19 cellular contexts compared by ENCODE assay signal in genomic region chr11:61895046-61895717, GRCh38. TPM values are rescaled to one million over a fixed set of nuclear protein-coding genes. Genes with fewer than 3 reads are reported as not detected.
"Had no signal": no experiment of that assay in that cellular context is flagged by ENCODE, and none has a peak within 500 bp of the region (broad histone marks: within the 10 kb centered on the region; RNA-seq: fewer than 3 reads in every experiment).

No MANE protein-coding gene starts in this region.

- H3K4me3 Mint-ChIP-seq: activated naive CD4-positive, alpha-beta T cell treated with anti-CD3 and anti-CD28 coated beads, Interleukin-2, amount 50 U/mL, for 24 hours; immature natural killer cell; naive thymus-derived CD8-positive, alpha-beta T cell; stimulated activated naive B cell treated with anti-CD40 and anti-IgM and Interleukin-4, amounts not matched to agents 10 μg/mL and 1 μg/mL and 100 μg/mL, for 72 hours; type B pancreatic cell had no signal

- ATAC-seq: esophagus mucosa; lower lobe of right lung; naive thymus-derived CD8-positive, alpha-beta T cell; right cardiac atrium; stimulated activated naive B cell treated with anti-CD40 and anti-IgM and Interleukin-4, amounts not matched to agents 10 μg/mL and 1 μg/mL and 100 μg/mL, for 72 hours had no signal

- H3K27ac ChIP-seq: lower lobe of right lung had no signal

- H3K36me3 Mint-ChIP-seq: activated naive CD4-positive, alpha-beta T cell treated with anti-CD3 and anti-CD28 coated beads, Interleukin-2, amount 50 U/mL, for 24 hours; immature natural killer cell; naive thymus-derived CD8-positive, alpha-beta T cell; stimulated activated naive B cell treated with anti-CD40 and anti-IgM and Interleukin-4, amounts not matched to agents 10 μg/mL and 1 μg/mL and 100 μg/mL, for 72 hours; type B pancreatic cell had no signal

- DNase-seq: activated CD4-positive, CD25-positive, alpha-beta regulatory T cell; activated effector memory CD4-positive, alpha-beta T cell treated with Interleukin-2 at 50 U/mL for 16 hours; activated T-cell treated with anti-CD3 and anti-CD28 coated beads, Interleukin-2, amount 50 U/mL, for 1 hour; amygdala; cerebellar nuclear complex; foreskin fibroblast; immature natural killer cell; lower lobe of right lung; naive thymus-derived CD8-positive, alpha-beta T cell; right cardiac atrium; small intestine; stimulated activated CD4-positive, alpha-beta T cell treated with anti-CD3 and anti-CD28 coated beads, Interleukin-1b, Interleukin-23, amount 100 ng/mL, for 48 hours; stimulated activated naive B cell treated with anti-CD40 and anti-IgM and Interleukin-4, amounts not matched to agents 10 μg/mL and 1 μg/mL and 100 μg/mL, for 72 hours; T-helper 2 cell had no signal

- H3K9me3 Mint-ChIP-seq: activated naive CD4-positive, alpha-beta T cell treated with anti-CD3 and anti-CD28 coated beads, Interleukin-2, amount 50 U/mL, for 24 hours; immature natural killer cell; naive thymus-derived CD8-positive, alpha-beta T cell; stimulated activated naive B cell treated with anti-CD40 and anti-IgM and Interleukin-4, amounts not matched to agents 10 μg/mL and 1 μg/mL and 100 μg/mL, for 72 hours; type B pancreatic cell had no signal

- H3K27ac Mint-ChIP-seq: activated naive CD4-positive, alpha-beta T cell treated with anti-CD3 and anti-CD28 coated beads, Interleukin-2, amount 50 U/mL, for 24 hours; progenitor cell of endocrine pancreas; stimulated activated naive B cell treated with anti-CD40 and anti-IgM and Interleukin-4, amounts not matched to agents 10 μg/mL and 1 μg/mL and 100 μg/mL, for 72 hours; type B pancreatic cell had no signal

- H3K4me3 ChIP-seq: lower lobe of right lung had no signal

- H3K27me3 Mint-ChIP-seq: activated naive CD4-positive, alpha-beta T cell treated with anti-CD3 and anti-CD28 coated beads, Interleukin-2, amount 50 U/mL, for 24 hours; naive thymus-derived CD8-positive, alpha-beta T cell; stimulated activated naive B cell treated with anti-CD40 and anti-IgM and Interleukin-4, amounts not matched to agents 10 μg/mL and 1 μg/mL and 100 μg/mL, for 72 hours; type B pancreatic cell had no signal

RNA-seq across cellular contexts. Expression of gene RAB3IL1, which starts 22.2 kb away (rescaled TPM):
- total RNA-seq: mononuclear cell had no signal
- polyA plus RNA-seq: immature natural killer cell; naive thymus-derived CD8-positive, alpha-beta T cell had no signal
